ENCODE assay signal across 1 cellular context in the genomic region with DNA sequence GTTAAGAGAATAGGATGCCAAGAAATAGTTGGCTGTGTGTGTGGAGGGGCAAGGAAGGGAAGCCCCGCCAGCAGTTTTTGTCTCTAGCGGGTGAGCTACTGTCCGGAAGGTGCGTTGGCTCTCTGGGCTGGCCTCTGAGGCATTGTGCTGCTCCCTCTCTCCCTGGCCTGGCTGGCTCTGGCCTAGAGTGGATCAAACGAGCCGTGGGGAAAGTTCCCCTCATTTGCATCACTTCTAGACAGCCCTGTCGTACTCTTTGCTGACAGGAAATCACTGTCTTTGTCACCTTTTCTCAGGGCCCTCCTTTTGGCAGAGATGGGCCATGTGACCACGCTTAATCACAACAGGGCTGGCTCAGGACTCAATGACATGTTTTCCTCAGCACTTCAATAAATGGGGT.
TF ChIP-seq lines count a peak whose summit lies in the region.

No MANE protein-coding gene starts in this region.

TF ChIP-seq in HepG2, 621 proteins besides CTCF, POLR2A, EP300 and RAD21 (continued from another document):
- TF ChIP-seq, protein P1, sequence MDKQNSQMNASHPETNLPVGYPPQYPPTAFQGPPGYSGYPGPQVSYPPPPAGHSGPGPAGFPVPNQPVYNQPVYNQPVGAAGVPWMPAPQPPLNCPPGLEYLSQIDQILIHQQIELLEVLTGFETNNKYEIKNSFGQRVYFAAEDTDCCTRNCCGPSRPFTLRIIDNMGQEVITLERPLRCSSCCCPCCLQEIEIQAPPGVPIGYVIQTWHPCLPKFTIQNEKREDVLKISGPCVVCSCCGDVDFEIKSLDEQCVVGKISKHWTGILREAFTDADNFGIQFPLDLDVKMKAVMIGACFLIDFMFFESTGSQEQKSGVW (CRISPR knock-in tag; IDR thresholded peaks at IDR 0.05; ENCODE audit: borderline replicate concordance) = no peak
- TF ChIP-seq HDAC1 (CRISPR knock-in tag; IDR thresholded peaks at IDR 0.05) (no peak), HNRNPK (IDR thresholded peaks at IDR 0.05; ENCODE audit: low read depth, low read length, poor library complexity, severe bottlenecking) (no peak), LRRFIP1 (CRISPR knock-in tag; conservative IDR thresholded peaks at IDR 0.05) (no peak), ZNF580 (CRISPR knock-in tag; IDR thresholded peaks at IDR 0.05; ENCODE audit: borderline replicate concordance, low read depth) (no peak), SMAD9 (CRISPR knock-in tag; IDR thresholded peaks at IDR 0.05) (no peak), ARID2 (CRISPR knock-in tag; IDR thresholded peaks at IDR 0.05; ENCODE audit: borderline replicate concordance) (no peak), TFAP4 (IDR thresholded peaks at IDR 0.05; ENCODE audit: borderline replicate concordance, low read depth) (no peak)
